Comparison of ENCODE assay signal across 1 cellular context in genomic region chr5:76319673-76320072, GRCh38.
TF ChIP-seq lines count a peak whose summit lies in the region.

No MANE protein-coding gene starts in this region.

TF ChIP-seq in K562, 482 proteins besides CTCF, POLR2A, EP300 and RAD21 (continued from another document and continues in another):
- 0 out of 4 replicates have a peak, but pooled peaks of 1 of the 2 experiments have one; percentile 44 for TF ChIP-seq MLLT1 (IDR thresholded peaks at IDR 0.05)
- TF ChIP-seq NCOA6 (IDR thresholded peaks at IDR 0.05), result no peak
- no peak for TF ChIP-seq ZNF143 (CRISPR knock-in tag; IDR thresholded peaks at IDR 0.05)
- no peak for TF ChIP-seq TOE1 (IDR thresholded peaks at IDR 0.05; ENCODE audit: borderline replicate concordance)
- no peak for TF ChIP-seq TOE1 (CRISPR knock-in tag; IDR thresholded peaks at IDR 0.05; ENCODE audit: borderline replicate concordance, low read depth)
- TF ChIP-seq MEF2A (IDR thresholded peaks at IDR 0.05; ENCODE audit: control insufficient read depth, low read depth, low read length), result no peak
- no peak for TF ChIP-seq REST (CRISPR knock-in tag; IDR thresholded peaks at IDR 0.05; ENCODE audit: low read depth)
- no peak for TF ChIP-seq E2F5 (CRISPR knock-in tag; IDR thresholded peaks at IDR 0.05)
- TF ChIP-seq CXXC5 (CRISPR knock-in tag; IDR thresholded peaks at IDR 0.05), result peak; percentile 39
- peak; percentile 18; the same call in 1 of the 2 replicates for TF ChIP-seq CREB1 (IDR thresholded peaks at IDR 0.05)
- TF ChIP-seq CREB1 (CRISPR knock-in tag; IDR thresholded peaks at IDR 0.05), result no peak
- no peak for TF ChIP-seq NFYB (IDR thresholded peaks at IDR 0.05; ENCODE audit: extremely low read depth, insufficient read length)
- no peak for TF ChIP-seq CREB3L1 (IDR thresholded peaks at IDR 0.05; ENCODE audit: borderline replicate concordance, low read depth)
- TF ChIP-seq RBFOX2 (IDR thresholded peaks at IDR 0.05; ENCODE audit: low read depth, low read length), result peak; percentile 27; the same call in 1 of the 2 replicates
- no peak for TF ChIP-seq KLF10 (CRISPR knock-in tag; IDR thresholded peaks at IDR 0.05)
- no peak for TF ChIP-seq FOXO4 (CRISPR knock-in tag; IDR thresholded peaks at IDR 0.05)
- no peak for TF ChIP-seq ZNF57 (CRISPR knock-in tag; IDR thresholded peaks at IDR 0.05)
- no peak for TF ChIP-seq TBP (optimal IDR thresholded peaks at IDR 0.05; ENCODE audit: low read depth, low read length)
- no peak for TF ChIP-seq NR2C2 (CRISPR knock-in tag; IDR thresholded peaks at IDR 0.05)
- TF ChIP-seq NR2C2 (tag; IDR thresholded peaks at IDR 0.05), result no peak
- TF ChIP-seq AFF1 (IDR thresholded peaks at IDR 0.05; ENCODE audit: low read depth in 1 of 2, partially characterized antibody in 2 of 2), result peak in 1 of 2 experiments; percentile 74
- TF ChIP-seq MBD2 (IDR thresholded peaks at IDR 0.05; ENCODE audit: borderline replicate concordance, low read depth), result peak; percentile 68; the same call in 1 of the 2 replicates
- no peak for TF ChIP-seq ZBTB17 (CRISPR knock-in tag; IDR thresholded peaks at IDR 0.05)
- TF ChIP-seq NR4A1 (CRISPR knock-in tag; IDR thresholded peaks at IDR 0.05), result no peak
- TF ChIP-seq NR4A1 (tag; IDR thresholded peaks at IDR 0.05), result no peak
- TF ChIP-seq MXI1 (IDR thresholded peaks at IDR 0.05; ENCODE audit: low read depth, low read length), result no peak
- no peak for TF ChIP-seq IRF9 (tag; IDR thresholded peaks at IDR 0.05)
- no peak for TF ChIP-seq KDM2B (CRISPR knock-in tag; IDR thresholded peaks at IDR 0.05)
- no peak for TF ChIP-seq NELFE (IDR thresholded peaks at IDR 0.05; ENCODE audit: insufficient read depth, insufficient read length)
- no peak for TF ChIP-seq RBM17 (IDR thresholded peaks at IDR 0.05; ENCODE audit: borderline replicate concordance, low read depth, low read length)
- TF ChIP-seq ZNF274 (IDR thresholded peaks at IDR 0.05; ENCODE audit: borderline replicate concordance, low read depth, low read length), result no peak
- no peak for TF ChIP-seq NCOA1 (IDR thresholded peaks at IDR 0.05; ENCODE audit: low read depth)
- TF ChIP-seq EHMT2 (IDR thresholded peaks at IDR 0.05), result no peak
- TF ChIP-seq CLOCK (CRISPR knock-in tag; IDR thresholded peaks at IDR 0.05; ENCODE audit: borderline replicate concordance), result no peak
- TF ChIP-seq CCNT2 (IDR thresholded peaks at IDR 0.05; ENCODE audit: borderline replicate concordance, extremely low read depth, insufficient read length, low read depth, low read length), result peak; percentile 77
- peak; percentile 93 for TF ChIP-seq SOX6 (IDR thresholded peaks at IDR 0.05)
- TF ChIP-seq FOXM1 (IDR thresholded peaks at IDR 0.05; ENCODE audit: low read depth), result peak; percentile 90
- no peak for TF ChIP-seq FOXM1 (CRISPR knock-in tag; IDR thresholded peaks at IDR 0.05; ENCODE audit: low read depth)
- TF ChIP-seq MEF2D (tag; conservative IDR thresholded peaks at IDR 0.05; ENCODE audit: low read depth), result peak; percentile 57; the same call in 1 of the 2 replicates
- TF ChIP-seq ZBTB49 (CRISPR knock-in tag; IDR thresholded peaks at IDR 0.05; ENCODE audit: borderline replicate concordance), result no peak
